24 cellular contexts compared by ENCODE assay signal in the genomic region with DNA sequence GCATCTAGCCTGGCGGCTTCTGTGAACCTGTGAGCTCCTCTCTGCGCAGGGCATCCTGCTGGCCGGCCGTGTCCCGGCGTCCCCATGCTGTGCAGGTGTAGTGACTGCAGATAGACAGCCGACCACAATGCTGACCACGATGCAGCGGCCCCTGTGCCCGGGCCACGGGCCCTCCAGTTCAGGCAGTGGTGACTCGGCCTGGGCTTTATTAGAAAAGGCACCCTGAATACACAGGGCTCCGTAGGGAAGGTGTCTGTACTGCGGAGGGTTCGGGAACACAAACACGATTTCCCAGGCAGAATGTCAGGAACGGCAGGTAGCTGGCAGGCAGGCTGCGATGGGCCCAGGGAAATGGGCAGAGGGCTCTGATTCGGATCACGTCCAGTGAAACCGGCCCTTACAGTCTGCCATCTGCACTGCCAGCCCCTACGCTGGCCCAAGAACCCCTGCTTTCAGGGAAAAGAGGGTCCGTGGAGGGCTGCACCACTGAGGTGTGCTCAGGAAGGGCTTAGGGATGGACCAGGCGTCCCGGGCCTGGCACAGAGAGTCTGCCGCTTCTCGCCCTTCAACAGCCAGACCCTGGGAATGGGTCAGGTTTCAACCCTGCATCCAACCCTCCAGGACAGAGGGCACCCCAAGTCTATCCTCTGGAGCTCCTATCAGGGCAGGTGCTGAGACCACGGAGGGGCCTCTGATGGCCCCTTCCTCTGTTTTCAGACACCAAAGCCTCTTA.
DNase-seq lines count a peak whose midpoint lies in the region; ATAC-seq and TF ChIP-seq lines count a peak whose summit lies in the region.
"Had no signal": no experiment of that assay in that cellular context is flagged by ENCODE, and none has a peak within 500 bp of the region (broad histone marks: within the 10 kb centered on the region; RNA-seq: fewer than 3 reads in every experiment).

No MANE protein-coding gene starts in this region.

- H3K9me3 ChIP-seq in neuronal stem cell (replicated peaks in 1 of 2; ENCODE audit: control insufficient read depth in 2 of 2, insufficient read depth in 1 of 2, low read depth in 1 of 2, low read length in 2 of 2) (no peaks in the 10 kb centered on the region), endodermal cell (ENCODE audit: control insufficient read depth, low read length) (no peaks in the 10 kb centered on the region)
- H3K9me3 ChIP-seq: SJCRH30, transverse colon had no signal

- no peak overlapping the region for H2BK15ac ChIP-seq in neuronal stem cell (ENCODE audit: low read length)

- H2BK5ac ChIP-seq in neuronal stem cell (ENCODE audit: low read length): no peak overlapping the region

- H3K4me1 ChIP-seq in neuronal stem cell (ENCODE audit: control insufficient read depth in 2 of 2, insufficient read depth in 1 of 2, low read depth in 1 of 2, low read length in 2 of 2) (peaks cover 8 to 12% of the 10 kb centered on the region in 2 donors), endodermal cell (ENCODE audit: control insufficient read depth, insufficient read depth, low read length) (no peaks in the 10 kb centered on the region)
- H3K4me1 ChIP-seq: SJCRH30 had no signal

- intact Hi-C loops in dendritic cell treated with granulocyte-macrophage colony-stimulating factor and Interleukin-4, amounts not matched to agents 40 ng/mL and 50 ng/mL, for 4 days (cut with micrococcal nuclease): no loop called here

- no peak overlapping the region for H3K14ac ChIP-seq in neuronal stem cell (ENCODE audit: low read length)

- TF ChIP-seq CTCF in endodermal cell (conservative IDR thresholded peaks at IDR 0.05): no peak

- no peak overlapping the region for H3K4me3 Mint-ChIP-seq in stimulated activated naive CD8-positive, alpha-beta T cell treated with anti-CD3 and anti-CD28 coated beads, Interleukin-15, amount 100 ng/mL, for 72 hours
- no peak overlapping the region for H3K4me3 Mint-ChIP-seq in dendritic cell treated with granulocyte-macrophage colony-stimulating factor and Interleukin-4, amounts not matched to agents 40 ng/mL and 50 ng/mL, for 4 days
- H3K4me3 Mint-ChIP-seq in endodermal cell: no peak overlapping the region
- H3K4me3 Mint-ChIP-seq: activated T-helper 17 cell treated with anti-CD3 and anti-CD28 coated beads, Interleukin-2, amount 50 U/mL, for 72 hours; CD8-positive, alpha-beta memory T cell; IgD-negative memory B cell; memory B cell; stimulated activated naive CD8-positive, alpha-beta T cell treated with anti-CD3 and anti-CD28 coated beads, Interleukin-15, Interleukin-2, amounts not matched to agents 100 ng/mL and 50 ng/mL, for 24 hours had no signal

- H2BK120ac ChIP-seq in neuronal stem cell (ENCODE audit: low read depth, low read length): no peak overlapping the region

- no peaks in the 10 kb centered on the region for H3K79me1 ChIP-seq in neuronal stem cell (ENCODE audit: low read depth, low read length)

- H3K9ac ChIP-seq in neuronal stem cell (ENCODE audit: low read depth, low read length, poor library complexity): peak overlapping the region; percentile 27
- H3K9ac ChIP-seq in endodermal cell (ENCODE audit: extremely low read depth, low read length, poor library complexity, severe bottlenecking): no peak overlapping the region

- no peak overlapping the region for H4K91ac ChIP-seq in neuronal stem cell (ENCODE audit: low read depth, low read length, poor library complexity)

- H3K18ac ChIP-seq in neuronal stem cell (ENCODE audit: low read length): peak overlapping the region; percentile 64

- no peak overlapping the region for H4K8ac ChIP-seq in neuronal stem cell (ENCODE audit: low read depth, low read length)

- ATAC-seq in stimulated activated naive CD8-positive, alpha-beta T cell treated with anti-CD3 and anti-CD28 coated beads, Interleukin-15, amount 100 ng/mL, for 72 hours: peak; percentile 15
- no peak for ATAC-seq in stimulated activated naive CD8-positive, alpha-beta T cell treated with anti-CD3 and anti-CD28 coated beads, Interleukin-15, Interleukin-2, amounts not matched to agents 100 U/mL and 50 U/mL, for 24 hours
- ATAC-seq in HG02840 (IDR thresholded peaks at IDR 0.05; ENCODE audit: low FRiP score, unreplicated experiment): no peak
- ATAC-seq in GM18511 (IDR thresholded peaks at IDR 0.05; ENCODE audit: unreplicated experiment): no peak
- ATAC-seq: activated naive CD4-positive, alpha-beta T cell treated with anti-CD3 and anti-CD28 coated beads, Interleukin-2, amount 50 U/mL, for 72 hours; activated T-helper 17 cell treated with anti-CD3 and anti-CD28 coated beads, Interleukin-2, amount 50 U/mL, for 72 hours; left cardiac atrium had no signal

- H3K4me2 ChIP-seq in neuronal stem cell (ENCODE audit: insufficient read depth, low read length, poor library complexity, severe bottlenecking): no peak overlapping the region

- H3K4me1 Mint-ChIP-seq in stimulated activated naive CD8-positive, alpha-beta T cell treated with anti-CD3 and anti-CD28 coated beads, Interleukin-15, amount 100 ng/mL, for 72 hours: peaks cover 55% of the 10 kb centered on the region
- H3K4me1 Mint-ChIP-seq in dendritic cell treated with granulocyte-macrophage colony-stimulating factor and Interleukin-4, amounts not matched to agents 40 ng/mL and 50 ng/mL, for 4 days (ENCODE audit: low read depth): peaks cover 67% of the 10 kb centered on the region
- H3K4me1 Mint-ChIP-seq in endodermal cell: peaks cover 18% of the 10 kb centered on the region

- peak overlapping the region in 1 of 2 donors; percentile 4 for H3K27ac Mint-ChIP-seq in stimulated activated naive CD8-positive, alpha-beta T cell treated with anti-CD3 and anti-CD28 coated beads, Interleukin-15, amount 100 ng/mL, for 72 hours
- peak overlapping the region; percentile 36 for H3K27ac Mint-ChIP-seq in dendritic cell treated with granulocyte-macrophage colony-stimulating factor and Interleukin-4, amounts not matched to agents 40 ng/mL and 50 ng/mL, for 4 days
- H3K27ac Mint-ChIP-seq in endodermal cell: no peak overlapping the region
- H3K27ac Mint-ChIP-seq: IgD-negative memory B cell, memory B cell had no signal

- no peak overlapping the region for H3K4ac ChIP-seq in neuronal stem cell (ENCODE audit: low read length)

- H3K23ac ChIP-seq in neuronal stem cell (ENCODE audit: low read depth, low read length, poor library complexity): no peak overlapping the region

- H3K4me3 ChIP-seq in neuronal stem cell (ENCODE audit: low read length in 2 of 2): no peak overlapping the region
- H3K4me3 ChIP-seq in endodermal cell (ENCODE audit: low read length): no peak overlapping the region
- H3K4me3 ChIP-seq: SJCRH30, transverse colon had no signal

- peaks cover 29% of the 10 kb centered on the region for H3K36me3 Mint-ChIP-seq in dendritic cell treated with granulocyte-macrophage colony-stimulating factor and Interleukin-4, amounts not matched to agents 40 ng/mL and 50 ng/mL, for 4 days (ENCODE audit: low read depth)
- no peaks in the 10 kb centered on the region for H3K36me3 Mint-ChIP-seq in endodermal cell (ENCODE audit: low read depth)
- H3K36me3 Mint-ChIP-seq: activated naive CD4-positive, alpha-beta T cell treated with anti-CD3 and anti-CD28 coated beads, Interleukin-2, amount 50 U/mL, for 72 hours had no signal

- no peak for DNase-seq in stimulated activated naive CD8-positive, alpha-beta T cell treated with anti-CD3 and anti-CD28 coated beads, Interleukin-15, amount 100 ng/mL, for 72 hours
- no peak for DNase-seq in stimulated activated naive CD8-positive, alpha-beta T cell treated with anti-CD3 and anti-CD28 coated beads, Interleukin-15, Interleukin-2, amounts not matched to agents 100 U/mL and 50 U/mL, for 24 hours
- DNase-seq in neuronal stem cell (ENCODE audit: low spot score) (no peak), GF-D8 (lab: John Stamatoyannopoulos, UW) (no peak), endodermal cell (no peak)
- DNase-seq: activated CD4-positive, alpha-beta T cell treated with anti-CD3 and anti-CD28 coated beads, Interleukin-2, amount 50 U/mL, for 4 hours; activated CD4-positive, CD25-positive, alpha-beta regulatory T cell; activated CD8-positive, alpha-beta memory T cell treated with anti-CD3 and anti-CD28 coated beads, Interleukin-2, amount 50 U/mL, for 48 hours; CD8-positive, alpha-beta memory T cell; central memory CD4-positive, alpha-beta T cell; left cardiac atrium; NCI-H1417 treated with DMSO at 0.1 percent for 48 hours; NCI-H748 treated with DMSO at 0.1 percent for 48 hours; SJCRH30; transverse colon had no signal

- H2BK12ac ChIP-seq in neuronal stem cell (ENCODE audit: low read length): no peak overlapping the region

- no CpG with 5 or more reads among the region's 28 CpGs for WGBS in neuronal stem cell (ENCODE audit: extremely low coverage in 2 of 2, insufficient read length in 2 of 2, insufficient replicate concordance in 1 of 2), 2 donors
- WGBS in endodermal cell (ENCODE audit: insufficient coverage in 1 of 2, insufficient read length in 1 of 2), 2 experiments: 94 to 96% methylated on average over 21 to 28 of the region's 28 CpGs

- H3K36me3 ChIP-seq in neuronal stem cell (replicated peaks in 1 of 2; ENCODE audit: control insufficient read depth in 2 of 2, insufficient read depth in 2 of 2, low read length in 2 of 2) (no peaks in the 10 kb centered on the region), endodermal cell (ENCODE audit: control insufficient read depth, insufficient read depth, low read length) (no peaks in the 10 kb centered on the region)
- H3K36me3 ChIP-seq: SJCRH30, transverse colon had no signal

- H3K27ac ChIP-seq in neuronal stem cell (replicated peaks; ENCODE audit: low read length): no peak overlapping the region
- no peak overlapping the region for H3K27ac ChIP-seq in endodermal cell (ENCODE audit: low read depth, low read length)
- H3K27ac ChIP-seq: SJCRH30, transverse colon had no signal

- H2AFZ ChIP-seq in neuronal stem cell (ENCODE audit: low read length): no peak overlapping the region

- H2AK5ac ChIP-seq in neuronal stem cell (ENCODE audit: low read depth, low read length): no peak overlapping the region

- H3K9me3 Mint-ChIP-seq in stimulated activated naive CD8-positive, alpha-beta T cell treated with anti-CD3 and anti-CD28 coated beads, Interleukin-15, amount 100 ng/mL, for 72 hours: no peaks in the 10 kb centered on the region
- no peaks in the 10 kb centered on the region for H3K9me3 Mint-ChIP-seq in dendritic cell treated with granulocyte-macrophage colony-stimulating factor and Interleukin-4, amounts not matched to agents 40 ng/mL and 50 ng/mL, for 4 days
- H3K9me3 Mint-ChIP-seq in endodermal cell: no peaks in the 10 kb centered on the region
- H3K9me3 Mint-ChIP-seq: activated naive CD4-positive, alpha-beta T cell treated with anti-CD3 and anti-CD28 coated beads, Interleukin-2, amount 50 U/mL, for 72 hours; activated T-helper 17 cell treated with anti-CD3 and anti-CD28 coated beads, Interleukin-2, amount 50 U/mL, for 72 hours; CD8-positive, alpha-beta memory T cell; IgD-negative memory B cell; memory B cell; stimulated activated naive CD8-positive, alpha-beta T cell treated with anti-CD3 and anti-CD28 coated beads, Interleukin-15, Interleukin-2, amounts not matched to agents 100 ng/mL and 50 ng/mL, for 24 hours had no signal

- H3K27me3 ChIP-seq in neuronal stem cell (ENCODE audit: control insufficient read depth in 3 of 3, insufficient read depth in 3 of 3, low read depth in 1 of 3, low read length in 3 of 3) (no peaks in the 10 kb centered on the region), endodermal cell (ENCODE audit: control insufficient read depth, insufficient read depth, low read length, poor library complexity, severe bottlenecking) (no peaks in the 10 kb centered on the region)
- H3K27me3 ChIP-seq: SJCRH30, transverse colon had no signal

- H3K27me3 Mint-ChIP-seq in stimulated activated naive CD8-positive, alpha-beta T cell treated with anti-CD3 and anti-CD28 coated beads, Interleukin-15, amount 100 ng/mL, for 72 hours: no peaks in the 10 kb centered on the region
- H3K27me3 Mint-ChIP-seq in dendritic cell treated with granulocyte-macrophage colony-stimulating factor and Interleukin-4, amounts not matched to agents 40 ng/mL and 50 ng/mL, for 4 days: no peaks in the 10 kb centered on the region
- no peaks in the 10 kb centered on the region for H3K27me3 Mint-ChIP-seq in endodermal cell (ENCODE audit: insufficient read depth)
- H3K27me3 Mint-ChIP-seq: activated T-helper 17 cell treated with anti-CD3 and anti-CD28 coated beads, Interleukin-2, amount 50 U/mL, for 72 hours; CD8-positive, alpha-beta memory T cell; IgD-negative memory B cell; memory B cell; progenitor cell of endocrine pancreas; stimulated activated naive CD8-positive, alpha-beta T cell treated with anti-CD3 and anti-CD28 coated beads, Interleukin-15, Interleukin-2, amounts not matched to agents 100 ng/mL and 50 ng/mL, for 24 hours had no signal
